Comparison of ENCODE assay signal across 9 cellular contexts in genomic region chr20:62352402-62353288, GRCh38. TPM values are rescaled to one million over a fixed set of nuclear protein-coding genes. Genes with fewer than 3 reads are reported as not detected.
DNase-seq lines count a peak whose midpoint lies in the region; ATAC-seq, FAIRE-seq and TF ChIP-seq lines count a peak whose summit lies in the region.
"Had no signal": no experiment of that assay in that cellular context is flagged by ENCODE, and none has a peak within 500 bp of the region (broad histone marks: within the 10 kb centered on the region; RNA-seq: fewer than 3 reads in every experiment).

No MANE protein-coding gene starts in this region.

- intact Hi-C loops in kidney (cut with DNase I), result no loop called here

- H3K4me1 ChIP-seq in kidney (ENCODE audit: control insufficient read depth in 1 of 2, insufficient read depth in 1 of 2, low read depth in 1 of 2, low read length in 2 of 2), result peaks cover 39 to 42% of the 10 kb centered on the region in 2 donors

- peak; percentile 81 for DNase-seq in NCI-H1105 (lab: John Stamatoyannopoulos, UW)
- DNase-seq in kidney, result no peak
- no peak for DNase-seq in NCI-H748 treated with DMSO at 0.1 percent for 48 hours (lab: John Stamatoyannopoulos, UW)
- no peak for DNase-seq in natural killer cell treated with Interleukin-12 subunit alpha and Interleukin-12 subunit beta and Interleukin-15 and Interleukin-18, amount 100 ng/mL, for 72 hours (ENCODE audit: low spot score)
- no peak for DNase-seq in T-helper 1 cell
- DNase-seq: NCI-H2227 treated with DMSO at 0.1 percent for 48 hours had no signal

- peaks cover 16% of the 10 kb centered on the region for H3K4me1 Mint-ChIP-seq in brain
- peaks cover 4% of the 10 kb centered on the region for H3K4me1 Mint-ChIP-seq in stimulated activated memory B cell treated with anti-CD40 and anti-IgM and Interleukin-4, amounts not matched to agents 10 μg/mL and 1 μg/mL and 100 μg/mL, for 72 hours
- no peaks in the 10 kb centered on the region for H3K4me1 Mint-ChIP-seq in natural killer cell treated with Interleukin-12 subunit alpha and Interleukin-12 subunit beta and Interleukin-15 and Interleukin-18, amount 100 ng/mL, for 72 hours (ENCODE audit: low read depth in 2 of 2)

- H3K27ac ChIP-seq in kidney (ENCODE audit: low read depth in 2 of 2, low read length in 2 of 2), result peak overlapping the region; percentile 60 to 74
- peak overlapping the region; percentile 65 for H3K27ac ChIP-seq in temporal lobe (ENCODE audit: low read depth, low read length)

- H3K36me3 Mint-ChIP-seq in brain, result peaks cover 25% of the 10 kb centered on the region
- H3K36me3 Mint-ChIP-seq in stimulated activated memory B cell treated with anti-CD40 and anti-IgM and Interleukin-4, amounts not matched to agents 10 μg/mL and 1 μg/mL and 100 μg/mL, for 72 hours, result peaks cover 13% of the 10 kb centered on the region
- peaks cover 7% of the 10 kb centered on the region for H3K36me3 Mint-ChIP-seq in natural killer cell treated with Interleukin-12 subunit alpha and Interleukin-12 subunit beta and Interleukin-15 and Interleukin-18, amount 100 ng/mL, for 72 hours

- TF ChIP-seq CTCF in brain (conservative IDR thresholded peaks at IDR 0.05), result no peak
- peak; percentile 28 for TF ChIP-seq CTCF in kidney (IDR thresholded peaks at IDR 0.05; ENCODE audit: borderline replicate concordance, extremely low read depth, insufficient read depth)

- H3K36me3 ChIP-seq in kidney (ENCODE audit: control insufficient read depth in 1 of 2, insufficient read depth in 2 of 2, low read length in 2 of 2), result peaks cover 4 to 15% of the 10 kb centered on the region in 2 donors

- peaks cover 4 to 13% (median 5%) of the 10 kb centered on the region in 5 experiments for H3K9me3 Mint-ChIP-seq in brain
- peaks cover 5% of the 10 kb centered on the region for H3K9me3 Mint-ChIP-seq in stimulated activated memory B cell treated with anti-CD40 and anti-IgM and Interleukin-4, amounts not matched to agents 10 μg/mL and 1 μg/mL and 100 μg/mL, for 72 hours
- peaks cover 7% of the 10 kb centered on the region for H3K9me3 Mint-ChIP-seq in natural killer cell treated with Interleukin-12 subunit alpha and Interleukin-12 subunit beta and Interleukin-15 and Interleukin-18, amount 100 ng/mL, for 72 hours

- H3K4me3 ChIP-seq in kidney (ENCODE audit: low read length in 2 of 2), result no peak overlapping the region

- peak overlapping the region in 4 of 5 experiments; percentile 40 to 90 (median 64) for H3K27ac Mint-ChIP-seq in brain
- no peak overlapping the region for H3K27ac Mint-ChIP-seq in stimulated activated memory B cell treated with anti-CD40 and anti-IgM and Interleukin-4, amounts not matched to agents 10 μg/mL and 1 μg/mL and 100 μg/mL, for 72 hours
- H3K27ac Mint-ChIP-seq in natural killer cell treated with Interleukin-12 subunit alpha and Interleukin-12 subunit beta and Interleukin-15 and Interleukin-18, amount 100 ng/mL, for 72 hours, result no peak overlapping the region

- no peaks in the 10 kb centered on the region for H3K27me3 Mint-ChIP-seq in brain
- H3K27me3 Mint-ChIP-seq in stimulated activated memory B cell treated with anti-CD40 and anti-IgM and Interleukin-4, amounts not matched to agents 10 μg/mL and 1 μg/mL and 100 μg/mL, for 72 hours, result no peaks in the 10 kb centered on the region
- H3K27me3 Mint-ChIP-seq in natural killer cell treated with Interleukin-12 subunit alpha and Interleukin-12 subunit beta and Interleukin-15 and Interleukin-18, amount 100 ng/mL, for 72 hours, result peaks cover 0 to 3% of the 10 kb centered on the region in 2 donors

- no peak for FAIRE-seq in kidney (lab: Jason Lieb, UNC)

- H3K9me3 ChIP-seq in kidney (ENCODE audit: control insufficient read depth in 1 of 2, low read length in 2 of 2), result no peaks in the 10 kb centered on the region

- H3K9ac ChIP-seq in kidney (ENCODE audit: low read length in 2 of 2), result no peak overlapping the region

- H3K4me3 Mint-ChIP-seq in brain, result no peak overlapping the region
- no peak overlapping the region for H3K4me3 Mint-ChIP-seq in stimulated activated memory B cell treated with anti-CD40 and anti-IgM and Interleukin-4, amounts not matched to agents 10 μg/mL and 1 μg/mL and 100 μg/mL, for 72 hours
- H3K4me3 Mint-ChIP-seq in natural killer cell treated with Interleukin-12 subunit alpha and Interleukin-12 subunit beta and Interleukin-15 and Interleukin-18, amount 100 ng/mL, for 72 hours, result no peak overlapping the region

- no peak for ATAC-seq in stimulated activated memory B cell treated with anti-CD40 and anti-IgM and Interleukin-4, amounts not matched to agents 10 μg/mL and 1 μg/mL and 100 μg/mL, for 72 hours
- ATAC-seq in natural killer cell treated with Interleukin-12 subunit alpha and Interleukin-12 subunit beta and Interleukin-15 and Interleukin-18, amount 100 ng/mL, for 72 hours, result no peak

RNA-seq across cellular contexts. Expression of gene LAMA5, which starts 14.5 kb away (rescaled TPM):
- polyA plus RNA-seq in brain (ENCODE audit: insufficient read depth, low read depth, low replicate concordance), result 17.5 TPM
- total RNA-seq in kidney, result 342 TPM
- polyA plus RNA-seq in kidney (ENCODE audit: insufficient read depth, low read depth, low replicate concordance), result 94.0 TPM
- total RNA-seq in temporal lobe, result 13.5 TPM
- total RNA-seq in natural killer cell treated with Interleukin-12 subunit alpha and Interleukin-12 subunit beta and Interleukin-15 and Interleukin-18, amount 100 ng/mL, for 72 hours, result 1 to 10 TPM; 1.5 to 1.9 TPM

RNA-seq across cellular contexts. Expression of gene RPS21, which starts 34.3 kb away (rescaled TPM):
- polyA plus RNA-seq in brain (ENCODE audit: insufficient read depth, low read depth, low replicate concordance), result 5,928 TPM
- total RNA-seq in kidney, result 1,221 TPM
- 2,336 TPM for polyA plus RNA-seq in kidney (ENCODE audit: insufficient read depth, low read depth, low replicate concordance)
- total RNA-seq in temporal lobe, result 347 TPM
- 1,000 to 10,000 TPM; 1,109 to 1,318 TPM for total RNA-seq in natural killer cell treated with Interleukin-12 subunit alpha and Interleukin-12 subunit beta and Interleukin-15 and Interleukin-18, amount 100 ng/mL, for 72 hours

RNA-seq across cellular contexts. Expression of gene ADRM1, which starts 49.8 kb away (rescaled TPM):
- polyA plus RNA-seq in brain (ENCODE audit: insufficient read depth, low read depth, low replicate concordance) (170 TPM), kidney (ENCODE audit: insufficient read depth, low read depth, low replicate concordance) (79.4 TPM)
- total RNA-seq in kidney (64.4 TPM), temporal lobe (31.2 TPM)
- 100 to 1,000 TPM; 171 to 178 TPM for total RNA-seq in natural killer cell treated with Interleukin-12 subunit alpha and Interleukin-12 subunit beta and Interleukin-15 and Interleukin-18, amount 100 ng/mL, for 72 hours

RNA-seq across cellular contexts. Expression of gene CABLES2, which starts 54.4 kb away (rescaled TPM):
- polyA plus RNA-seq in brain (ENCODE audit: insufficient read depth, low read depth, low replicate concordance) (12.0 TPM), kidney (ENCODE audit: insufficient read depth, low read depth, low replicate concordance) (2.0 TPM)
- total RNA-seq in kidney (4.5 TPM), temporal lobe (3.7 TPM)
- 1 to 10 TPM; 9.4 to 9.5 TPM for total RNA-seq in natural killer cell treated with Interleukin-12 subunit alpha and Interleukin-12 subunit beta and Interleukin-15 and Interleukin-18, amount 100 ng/mL, for 72 hours

Comparison
In these comparisons a context has a peak if more than half of its experiments do, and no peak if none do; other contexts are left out.
1. H3K27ac Mint-ChIP-seq: peak in brain (4 of 5); none in stimulated activated memory B cell treated with anti-CD40 and anti-IgM and Interleukin-4, amounts not matched to agents 10 μg/mL and 1 μg/mL and 100 μg/mL, for 72 hours (single experiment) and natural killer cell treated with Interleukin-12 subunit alpha and Interleukin-12 subunit beta and Interleukin-15 and Interleukin-18, amount 100 ng/mL, for 72 hours (0 of 2).
2. RNA of gene LAMA5, which starts 14.5 kb away (total RNA-seq): 342 TPM in kidney (single experiment); 13.5 TPM in temporal lobe (single experiment) and 1.5 to 1.9 TPM in natural killer cell treated with Interleukin-12 subunit alpha and Interleukin-12 subunit beta and Interleukin-15 and Interleukin-18, amount 100 ng/mL, for 72 hours; every median in the first group is over 10 times any median in the second.